Comparison of ENCODE assay signal across 1 cellular context in genomic region chr3:44624696-44625528, GRCh38.
A peak's percentile ranks its signal among the peaks of the same experiment; 100 is the strongest.
TF ChIP-seq lines count a peak whose summit lies in the region.

Gene ZNF197, plus strand, starts transcription at chr3:44625036. Its CDS starts 4,119 bp downstream, at chr3:44629155.

TF ChIP-seq in H1, 55 proteins besides CTCF, POLR2A, EP300 and RAD21:
- TF ChIP-seq TAF1 (IDR thresholded peaks at IDR 0.05; ENCODE audit: low read depth, low read length) (peak; percentile 92), JUN (IDR thresholded peaks at IDR 0.05; ENCODE audit: low read depth, low read length) (no peak), SAP30 (IDR thresholded peaks at IDR 0.05; ENCODE audit: insufficient read depth, insufficient replicate concordance, low read length) (no peak), KDM5A (IDR thresholded peaks at IDR 0.05; ENCODE audit: low read length) (no peak), JUND (IDR thresholded peaks at IDR 0.05; ENCODE audit: low read length) (no peak; the same call in 1 of the 2 replicates), RBBP5 (IDR thresholded peaks at IDR 0.05; ENCODE audit: borderline replicate concordance, low read depth, low read length) (no peak), CBX5 (IDR thresholded peaks at IDR 0.05; ENCODE audit: low read depth, low read length) (no peak), BACH1 (IDR thresholded peaks at IDR 0.05; ENCODE audit: low read length) (no peak), MAFK (IDR thresholded peaks at IDR 0.05; ENCODE audit: low read depth, low read length) (no peak), RFX5 (IDR thresholded peaks at IDR 0.05; ENCODE audit: borderline replicate concordance, low read depth, low read length) (no peak), POU5F1 (IDR thresholded peaks at IDR 0.05; ENCODE audit: low read depth, low read length) (no peak), CREB1 (IDR thresholded peaks at IDR 0.05) (peak; percentile 55), HDAC2 (IDR thresholded peaks at IDR 0.05; ENCODE audit: borderline replicate concordance in 1 of 2, low read depth in 2 of 2, low read length in 2 of 2) (0 out of 4 replicates have a peak, but pooled peaks of 1 of the 2 experiments have one; percentile 37), FOSL1 (IDR thresholded peaks at IDR 0.05; ENCODE audit: insufficient read depth, low read depth, low read length) (no peak), RNF2 (IDR thresholded peaks at IDR 0.05; ENCODE audit: borderline replicate concordance, low read depth, low read length, missing control alignments, poor library complexity, severe bottlenecking) (no peak), NANOG (IDR thresholded peaks at IDR 0.05; ENCODE audit: insufficient read depth, low read depth, low read length, poor library complexity, severe bottlenecking) (no peak), BRCA1 (IDR thresholded peaks at IDR 0.05; ENCODE audit: low read depth, low read length) (no peak), KDM1A (IDR thresholded peaks at IDR 0.05; ENCODE audit: borderline replicate concordance, low read length) (no peak), CEBPB (IDR thresholded peaks at IDR 0.05; ENCODE audit: low read depth, low read length) (no peak), PHF8 (conservative IDR thresholded peaks at IDR 0.05; ENCODE audit: low read depth, low read length) (0 out of 2 replicates have a peak, but pooled peaks have one; percentile 30), USF2 (IDR thresholded peaks at IDR 0.05; ENCODE audit: low read length) (no peak), CTBP2 (IDR thresholded peaks at IDR 0.05; ENCODE audit: borderline replicate concordance, insufficient read depth, insufficient read length, low read length) (peak; percentile 42), CBX8 (IDR thresholded peaks at IDR 0.05; ENCODE audit: borderline replicate concordance, low read depth, low read length) (no peak), CHD7 (IDR thresholded peaks at IDR 0.05; ENCODE audit: insufficient replicate concordance, low read length) (no peak), CHD2 (IDR thresholded peaks at IDR 0.05; ENCODE audit: low read length) (no peak), BCL11A (IDR thresholded peaks at IDR 0.05; ENCODE audit: low read depth in 2 of 2, low read length in 2 of 2) (no peak), NRF1 (IDR thresholded peaks at IDR 0.05; ENCODE audit: low read depth, low read length) (no peak), HDAC6 (IDR thresholded peaks at IDR 0.05; ENCODE audit: low read depth, low read length) (no peak), SIX5 (IDR thresholded peaks at IDR 0.05; ENCODE audit: low read depth, low read length) (no peak), TBP (IDR thresholded peaks at IDR 0.05; ENCODE audit: low read depth, low read length) (peak; percentile 91), KDM4A (IDR thresholded peaks at IDR 0.05; ENCODE audit: low read depth, low read length, severe bottlenecking) (peak; percentile 81), TCF12 (IDR thresholded peaks at IDR 0.05; ENCODE audit: low read depth, low read length) (no peak), CHD1 (IDR thresholded peaks at IDR 0.05; ENCODE audit: low read depth, low read length) (no peak), TAF7 (optimal IDR thresholded peaks at IDR 0.05; ENCODE audit: borderline replicate concordance, low read depth, low read length) (peak; percentile 70), SUZ12 (IDR thresholded peaks at IDR 0.05; ENCODE audit: low read length) (no peak), GTF2F1 (IDR thresholded peaks at IDR 0.05; ENCODE audit: borderline replicate concordance, low read depth, low read length) (0 out of 2 replicates have a peak, but pooled peaks have one; percentile 58), ASH2L (IDR thresholded peaks at IDR 0.05; ENCODE audit: low read length) (no peak), SIN3A (conservative IDR thresholded peaks at IDR 0.05 in 1 of 2, IDR thresholded peaks at IDR 0.05 in 1 of 2; ENCODE audit: low read depth in 1 of 2, low read length in 2 of 2) (peak; percentile 29 to 70; a peak in 3 of 4 replicates), SIRT6 (IDR thresholded peaks at IDR 0.05; ENCODE audit: low read length) (no peak), SP1 (IDR thresholded peaks at IDR 0.05; ENCODE audit: low read depth, low read length) (peak; percentile 30; the same call in 1 of the 2 replicates), TEAD4 (IDR thresholded peaks at IDR 0.05; ENCODE audit: low read depth, low read length) (no peak), GABPA (IDR thresholded peaks at IDR 0.05; ENCODE audit: borderline replicate concordance, insufficient read depth, low read length) (peak; percentile 92; the same call in 1 of the 2 replicates), RXRA (IDR thresholded peaks at IDR 0.05; ENCODE audit: insufficient read depth, low read depth, low read length) (no peak), ATF3 (IDR thresholded peaks at IDR 0.05; ENCODE audit: insufficient read depth, low read depth, low read length) (no peak), SRF (IDR thresholded peaks at IDR 0.05; ENCODE audit: low read depth, low read length) (no peak), YY1 (IDR thresholded peaks at IDR 0.05; ENCODE audit: low read depth, low read length) (peak; percentile 91), POLR2AphosphoS5 (IDR thresholded peaks at IDR 0.05; ENCODE audit: low read depth, low read length) (peak; percentile 69), EGR1 (IDR thresholded peaks at IDR 0.05; ENCODE audit: borderline replicate concordance, low read depth, low read length) (peak; percentile 92), EZH2 (IDR thresholded peaks at IDR 0.05; ENCODE audit: low read depth, low read length, severe bottlenecking) (no peak), SP4 (IDR thresholded peaks at IDR 0.05; ENCODE audit: low read length) (no peak), ZNF274 (IDR thresholded peaks at IDR 0.05; ENCODE audit: borderline replicate concordance, extremely low read depth, low read length) (no peak), SP2 (IDR thresholded peaks at IDR 0.05; ENCODE audit: low read length) (peak; percentile 91)
- TF ChIP-seq, protein P1, sequence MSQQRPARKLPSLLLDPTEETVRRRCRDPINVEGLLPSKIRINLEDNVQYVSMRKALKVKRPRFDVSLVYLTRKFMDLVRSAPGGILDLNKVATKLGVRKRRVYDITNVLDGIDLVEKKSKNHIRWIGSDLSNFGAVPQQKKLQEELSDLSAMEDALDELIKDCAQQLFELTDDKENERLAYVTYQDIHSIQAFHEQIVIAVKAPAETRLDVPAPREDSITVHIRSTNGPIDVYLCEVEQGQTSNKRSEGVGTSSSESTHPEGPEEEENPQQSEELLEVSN (IDR thresholded peaks at IDR 0.05) = peak; percentile 64; the same call in 1 of the 2 replicates
- TF ChIP-seq, protein P2, sequence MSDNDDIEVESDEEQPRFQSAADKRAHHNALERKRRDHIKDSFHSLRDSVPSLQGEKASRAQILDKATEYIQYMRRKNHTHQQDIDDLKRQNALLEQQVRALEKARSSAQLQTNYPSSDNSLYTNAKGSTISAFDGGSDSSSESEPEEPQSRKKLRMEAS (IDR thresholded peaks at IDR 0.05) = peak; percentile 56
- TF ChIP-seq, protein P3, sequence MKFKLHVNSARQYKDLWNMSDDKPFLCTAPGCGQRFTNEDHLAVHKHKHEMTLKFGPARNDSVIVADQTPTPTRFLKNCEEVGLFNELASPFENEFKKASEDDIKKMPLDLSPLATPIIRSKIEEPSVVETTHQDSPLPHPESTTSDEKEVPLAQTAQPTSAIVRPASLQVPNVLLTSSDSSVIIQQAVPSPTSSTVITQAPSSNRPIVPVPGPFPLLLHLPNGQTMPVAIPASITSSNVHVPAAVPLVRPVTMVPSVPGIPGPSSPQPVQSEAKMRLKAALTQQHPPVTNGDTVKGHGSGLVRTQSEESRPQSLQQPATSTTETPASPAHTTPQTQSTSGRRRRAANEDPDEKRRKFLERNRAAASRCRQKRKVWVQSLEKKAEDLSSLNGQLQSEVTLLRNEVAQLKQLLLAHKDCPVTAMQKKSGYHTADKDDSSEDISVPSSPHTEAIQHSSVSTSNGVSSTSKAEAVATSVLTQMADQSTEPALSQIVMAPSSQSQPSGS (IDR thresholded peaks at IDR 0.05; ENCODE audit: low read length) = no peak
